Comparison of ENCODE assay signal across 18 cellular contexts in genomic region chr1:51693420-51694144, GRCh38.
DNase-seq lines count a peak whose midpoint lies in the region; ATAC-seq and TF ChIP-seq lines count a peak whose summit lies in the region.
"Had no signal": no experiment of that assay in that cellular context is flagged by ENCODE, and none has a peak within 500 bp of the region (broad histone marks: within the 10 kb centered on the region; RNA-seq: fewer than 3 reads in every experiment).

No MANE protein-coding gene starts in this region.

- H3K79me2 ChIP-seq in Karpas-422 (ENCODE audit: low read length): no peaks in the 10 kb centered on the region

- H3K4me1 Mint-ChIP-seq in brain (peaks cover 28% of the 10 kb centered on the region), mesothelial cell of epicardium (peaks cover 32% of the 10 kb centered on the region), Caco-2 (ENCODE audit: low read depth, unreplicated experiment) (peaks cover 13% of the 10 kb centered on the region)

- H3K4me3 Mint-ChIP-seq in brain (peak overlapping the region in 1 of 5 experiments; percentile 22), mesothelial cell of epicardium (no peak overlapping the region), Caco-2 (ENCODE audit: unreplicated experiment) (no peak overlapping the region)

- H3K27me3 Mint-ChIP-seq in brain (no peaks in the 10 kb centered on the region), mesothelial cell of epicardium (ENCODE audit: low read depth) (no peaks in the 10 kb centered on the region), Caco-2 (ENCODE audit: insufficient read depth, unreplicated experiment) (no peaks in the 10 kb centered on the region)

- H3K4me3 ChIP-seq in Karpas-422 (ENCODE audit: low read length) (no peak overlapping the region), Caco-2 (ENCODE audit: low read depth, low read length) (no peak overlapping the region)
- H3K4me3 ChIP-seq: BLaER1 treated with 17β-estradiol and CSF1 and Interleukin-3, amounts not matched to agents 10 nM and 100 nM; cardiac muscle cell; SJCRH30; tibial nerve had no signal

- POLR2A ChIA-PET in Caco-2 (lab: Charles Lee): no interaction called here

- no peak overlapping the region for H3K9ac ChIP-seq in Karpas-422 (ENCODE audit: low read length)
- H3K9ac ChIP-seq: BLaER1 treated with 17β-estradiol and CSF1 and Interleukin-3, amounts not matched to agents 10 nM and 100 nM had no signal

- no peaks in the 10 kb centered on the region for H3K4me1 ChIP-seq in Karpas-422 (ENCODE audit: low read length)
- peaks cover 18% of the 10 kb centered on the region for H3K4me1 ChIP-seq in Caco-2

- H3K36me3 ChIP-seq in Karpas-422 (ENCODE audit: insufficient read depth, low read length): no peaks in the 10 kb centered on the region
- H3K36me3 ChIP-seq in Caco-2 (ENCODE audit: control insufficient read depth, insufficient read depth, low read length): no peaks in the 10 kb centered on the region
- H3K36me3 ChIP-seq: BLaER1 treated with 17β-estradiol and CSF1 and Interleukin-3, amounts not matched to agents 10 nM and 100 nM; cardiac muscle cell; SJCRH30; tibial nerve had no signal

- intact Hi-C loops in Caco-2 (cut with micrococcal nuclease; ENCODE audit: unreplicated experiment): loop anchor here (5.0 kb wide), 1 partner anchor 56 kb away; no protein-coding TSS in a partner anchor

- H3K27ac Mint-ChIP-seq in brain (peak overlapping the region in 3 of 5 experiments; percentile 28 to 67 (median 42)), mesothelial cell of epicardium (peak overlapping the region; percentile 37), Caco-2 (ENCODE audit: unreplicated experiment) (no peak overlapping the region)

- H3K27me3 ChIP-seq in Karpas-422 (ENCODE audit: low read length): no peaks in the 10 kb centered on the region
- no peaks in the 10 kb centered on the region for H3K27me3 ChIP-seq in Caco-2 (replicated peaks; ENCODE audit: control insufficient read depth, insufficient read depth, low read length)
- H3K27me3 ChIP-seq: BLaER1 treated with 17β-estradiol and CSF1 and Interleukin-3, amounts not matched to agents 10 nM and 100 nM; cardiac muscle cell; SJCRH30; tibial nerve had no signal

- BruUV-seq in Caco-2 (replicated peaks; lab: Mats Ljungman, UMichigan): no TSS peak

- H2AFZ ChIP-seq in Karpas-422 (ENCODE audit: low read length): no peak overlapping the region

- H3K9me3 Mint-ChIP-seq in brain: peaks cover 0 to 3% (median 0%) of the 10 kb centered on the region in 5 experiments
- peaks cover 4% of the 10 kb centered on the region for H3K9me3 Mint-ChIP-seq in mesothelial cell of epicardium
- H3K9me3 Mint-ChIP-seq in Caco-2 (ENCODE audit: unreplicated experiment): no peaks in the 10 kb centered on the region

- no peak for ATAC-seq in HG03280 (IDR thresholded peaks at IDR 0.05; ENCODE audit: unreplicated experiment)

- no peak overlapping the region for H3K4me2 ChIP-seq in Karpas-422 (ENCODE audit: low read depth, low read length, poor library complexity, severe bottlenecking)
- H3K4me2 ChIP-seq: BLaER1 treated with 17β-estradiol and CSF1 and Interleukin-3, amounts not matched to agents 10 nM and 100 nM had no signal

- H3K9me3 ChIP-seq in Karpas-422 (ENCODE audit: low read length) (no peaks in the 10 kb centered on the region), Caco-2 (no peaks in the 10 kb centered on the region)
- H3K9me3 ChIP-seq: BLaER1 treated with 17β-estradiol and CSF1 and Interleukin-3, amounts not matched to agents 10 nM and 100 nM; SJCRH30; tibial nerve had no signal

- TF ChIP-seq CTCF in brain (conservative IDR thresholded peaks at IDR 0.05) (no peak), mesothelial cell of epicardium (IDR thresholded peaks at IDR 0.05; ENCODE audit: unreplicated experiment) (no peak), Caco-2 (IDR thresholded peaks at IDR 0.05; ENCODE audit: insufficient read depth in 1 of 2, low read depth in 1 of 2, low read length in 1 of 2, severe bottlenecking in 1 of 2, unreplicated experiment in 1 of 2) (no peak)

- DNase-seq in COLO829 (ENCODE audit: low spot score) (peak; percentile 15), Karpas-422 (peak; percentile 39), mesothelial cell of epicardium (ENCODE audit: low spot score in 2 of 2, unreplicated experiment in 2 of 2) (no peak), HK-2 (ENCODE audit: unreplicated experiment) (no peak), Caco-2 (no peak), NCI-H345 (lab: John Stamatoyannopoulos, UW) (no peak)
- DNase-seq: activated effector memory CD4-positive, alpha-beta T cell treated with Interleukin-2 at 50 U/mL for 16 hours; head of caudate nucleus; kidney glomerular epithelial cell; NCI-H187 treated with DMSO at 0.1 percent for 48 hours; retina; SJCRH30; stimulated activated CD4-positive, alpha-beta T cell treated with anti-CD3 and anti-CD28 coated beads, Interleukin-2, amount 100 ng/mL, for 24 hours had no signal

- H3K9me2 ChIP-seq in Karpas-422 (replicated peaks; ENCODE audit: insufficient read depth, low read length): no peaks in the 10 kb centered on the region

- no peak overlapping the region for H3K27ac ChIP-seq in Karpas-422 (ENCODE audit: low read length)
- H3K27ac ChIP-seq: BLaER1 treated with 17β-estradiol and CSF1 and Interleukin-3, amounts not matched to agents 10 nM and 100 nM; cardiac muscle cell; SJCRH30; tibial nerve had no signal

- peaks cover 35% of the 10 kb centered on the region; the same call in 1 of the 2 replicates for H4K20me1 ChIP-seq in Karpas-422 (ENCODE audit: insufficient read depth, low read depth, low read length)

- H3K36me3 Mint-ChIP-seq in brain (no peaks in the 10 kb centered on the region), mesothelial cell of epicardium (no peaks in the 10 kb centered on the region), Caco-2 (ENCODE audit: insufficient read depth, unreplicated experiment) (no peaks in the 10 kb centered on the region)

- CTCF ChIA-PET in Caco-2 (lab: Charles Lee): no interaction called here

Comparison
In these comparisons a context has a peak if more than half of its experiments do, and no peak if none do; other contexts are left out.
1. DNase-seq: peak in COLO829 (single experiment) and Karpas-422 (single experiment); none in mesothelial cell of epicardium (0 of 2), HK-2 (single experiment), Caco-2 (0 of 2) and NCI-H345 (single experiment).